1 cellular context compared by ENCODE assay signal in the genomic region with DNA sequence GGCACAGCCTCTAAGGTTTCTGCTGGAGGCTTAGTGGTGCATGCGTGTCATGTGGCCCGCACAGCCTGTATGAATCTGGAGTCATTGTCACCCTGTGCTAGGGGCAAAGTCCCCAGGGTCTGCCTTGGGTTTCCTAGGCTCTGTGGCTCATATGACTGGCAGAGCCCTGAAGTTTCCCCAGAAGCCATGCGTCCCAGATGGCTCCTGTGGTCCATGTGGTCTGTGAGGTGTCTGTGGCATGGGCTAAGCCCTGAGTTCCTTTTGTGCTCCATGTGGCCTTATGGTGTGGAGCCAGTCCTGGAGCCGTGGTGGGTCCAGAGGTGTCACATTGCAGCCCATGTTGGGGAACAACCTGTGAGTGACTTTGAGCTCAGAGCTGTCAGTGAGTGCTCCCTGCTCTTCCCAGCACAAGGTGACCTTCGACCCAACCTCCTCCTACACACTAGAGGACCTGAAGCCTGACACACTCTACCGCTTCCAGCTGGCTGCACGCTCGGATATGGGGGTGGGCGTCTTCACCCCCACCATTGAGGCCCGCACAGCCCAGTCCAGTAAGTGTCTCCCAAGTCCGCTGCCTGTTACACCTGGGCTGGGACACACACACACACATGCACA.
TF ChIP-seq lines count a peak whose summit lies in the region.

No MANE protein-coding gene starts in this region.

TF ChIP-seq in K562, 482 proteins besides CTCF, POLR2A, EP300 and RAD21 (continued from another document):
- TF ChIP-seq, protein P1, sequence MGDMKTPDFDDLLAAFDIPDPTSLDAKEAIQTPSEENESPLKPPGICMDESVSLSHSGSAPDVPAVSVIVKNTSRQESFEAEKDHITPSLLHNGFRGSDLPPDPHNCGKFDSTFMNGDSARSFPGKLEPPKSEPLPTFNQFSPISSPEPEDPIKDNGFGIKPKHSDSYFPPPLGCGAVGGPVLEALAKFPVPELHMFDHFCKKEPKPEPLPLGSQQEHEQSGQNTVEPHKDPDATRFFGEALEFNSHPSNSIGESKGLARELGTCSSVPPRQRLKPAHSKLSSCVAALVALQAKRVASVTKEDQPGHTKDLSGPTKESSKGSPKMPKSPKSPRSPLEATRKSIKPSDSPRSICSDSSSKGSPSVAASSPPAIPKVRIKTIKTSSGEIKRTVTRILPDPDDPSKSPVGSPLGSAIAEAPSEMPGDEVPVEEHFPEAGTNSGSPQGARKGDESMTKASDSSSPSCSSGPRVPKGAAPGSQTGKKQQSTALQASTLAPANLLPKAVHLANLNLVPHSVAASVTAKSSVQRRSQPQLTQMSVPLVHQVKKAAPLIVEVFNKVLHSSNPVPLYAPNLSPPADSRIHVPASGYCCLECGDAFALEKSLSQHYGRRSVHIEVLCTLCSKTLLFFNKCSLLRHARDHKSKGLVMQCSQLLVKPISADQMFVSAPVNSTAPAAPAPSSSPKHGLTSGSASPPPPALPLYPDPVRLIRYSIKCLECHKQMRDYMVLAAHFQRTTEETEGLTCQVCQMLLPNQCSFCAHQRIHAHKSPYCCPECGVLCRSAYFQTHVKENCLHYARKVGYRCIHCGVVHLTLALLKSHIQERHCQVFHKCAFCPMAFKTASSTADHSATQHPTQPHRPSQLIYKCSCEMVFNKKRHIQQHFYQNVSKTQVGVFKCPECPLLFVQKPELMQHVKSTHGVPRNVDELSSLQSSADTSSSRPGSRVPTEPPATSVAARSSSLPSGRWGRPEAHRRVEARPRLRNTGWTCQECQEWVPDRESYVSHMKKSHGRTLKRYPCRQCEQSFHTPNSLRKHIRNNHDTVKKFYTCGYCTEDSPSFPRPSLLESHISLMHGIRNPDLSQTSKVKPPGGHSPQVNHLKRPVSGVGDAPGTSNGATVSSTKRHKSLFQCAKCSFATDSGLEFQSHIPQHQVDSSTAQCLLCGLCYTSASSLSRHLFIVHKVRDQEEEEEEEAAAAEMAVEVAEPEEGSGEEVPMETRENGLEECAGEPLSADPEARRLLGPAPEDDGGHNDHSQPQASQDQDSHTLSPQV (IDR thresholded peaks at IDR 0.05): no peak
